8 cellular contexts compared by ENCODE assay signal in the genomic region with DNA sequence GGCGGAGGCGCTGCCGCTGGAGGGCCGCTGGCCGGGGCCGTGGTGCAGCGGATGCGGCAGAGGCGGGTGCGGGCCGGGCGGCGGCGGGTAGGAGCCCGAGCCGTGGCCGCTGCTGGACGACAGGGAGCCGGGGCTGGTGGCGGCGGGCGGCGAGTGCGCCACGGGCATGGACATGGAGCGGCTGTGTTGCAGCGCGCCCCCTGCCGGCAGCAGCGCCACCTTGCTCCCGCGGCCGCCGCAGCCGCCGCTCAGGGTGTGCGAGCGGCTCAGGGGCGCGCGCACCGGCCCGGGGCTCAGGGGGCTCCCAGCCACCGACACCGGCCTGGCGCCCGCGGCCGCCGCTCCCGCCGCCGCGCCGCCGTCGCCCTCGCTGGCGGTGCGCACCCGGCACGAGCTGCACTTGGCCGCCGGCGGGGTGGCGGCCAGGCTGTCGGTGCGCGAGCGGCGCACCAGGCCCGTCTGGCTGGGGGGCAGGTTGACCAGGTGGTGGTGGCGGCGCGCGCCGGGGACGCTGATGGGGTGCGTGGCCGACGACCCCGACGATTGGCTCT. TPM values are rescaled to one million over a fixed set of nuclear protein-coding genes. Genes with fewer than 3 reads are reported as not detected.
A peak's percentile ranks its signal among the peaks of the same experiment; 100 is the strongest.
DNase-seq lines count a peak whose midpoint lies in the region; ATAC-seq and TF ChIP-seq lines count a peak whose summit lies in the region.

No MANE protein-coding gene starts in this region.

- H3K4me1 ChIP-seq in NT2/D1 (ENCODE audit: insufficient read depth, insufficient read length) = peaks cover 3% of the 10 kb centered on the region
- peaks cover 9 to 22% of the 10 kb centered on the region in 2 donors for H3K4me1 ChIP-seq in naive thymus-derived CD4-positive, alpha-beta T cell (ENCODE audit: control insufficient read depth in 2 of 2, insufficient read depth in 2 of 2, low read length in 2 of 2)

- TF ChIP-seq CTCF in fibroblast of pulmonary artery (IDR thresholded peaks at IDR 0.05; ENCODE audit: low read length, missing control alignments) = no peak

- ATAC-seq in naive thymus-derived CD4-positive, alpha-beta T cell = peak; percentile 32
- ATAC-seq in GM19351 (IDR thresholded peaks at IDR 0.05; ENCODE audit: unreplicated experiment) = no peak

- H3K9ac ChIP-seq in NT2/D1 (ENCODE audit: insufficient read length, low read depth) = peak overlapping the region; percentile 85

- peak overlapping the region; percentile 68 for H3K4me3 ChIP-seq in NT2/D1 (ENCODE audit: insufficient read length, low read depth)
- peak overlapping the region; percentile 65 for H3K4me3 ChIP-seq in fibroblast of pulmonary artery (replicated peaks; ENCODE audit: low read depth, low read length)
- peak overlapping the region; percentile 54 for H3K4me3 ChIP-seq in naive thymus-derived CD4-positive, alpha-beta T cell (ENCODE audit: low read length)

- peaks cover 38% of the 10 kb centered on the region for H3K36me3 ChIP-seq in NT2/D1 (ENCODE audit: insufficient read depth, insufficient read length, low read length)
- peaks cover 0 to 11% (median 3%) of the 10 kb centered on the region in 3 experiments for H3K36me3 ChIP-seq in naive thymus-derived CD4-positive, alpha-beta T cell (ENCODE audit: control insufficient read depth in 2 of 3, insufficient read depth in 3 of 3, low read length in 3 of 3)

- H3K27me3 Mint-ChIP-seq in naive thymus-derived CD4-positive, alpha-beta T cell = peaks cover 0 to 20% (median 0%) of the 10 kb centered on the region in 5 donors

- peaks cover 0 to 4% (median 0%) of the 10 kb centered on the region in 5 donors for H3K36me3 Mint-ChIP-seq in naive thymus-derived CD4-positive, alpha-beta T cell

- peaks cover 23 to 40% (median 35%) of the 10 kb centered on the region in 7 donors for H3K4me1 Mint-ChIP-seq in naive thymus-derived CD4-positive, alpha-beta T cell

- peak overlapping the region in 5 of 9 donors; percentile 67 to 79 (median 69) for H3K27ac Mint-ChIP-seq in naive thymus-derived CD4-positive, alpha-beta T cell

- DNase-seq in SIG-M5 treated with dmso at 0.1 percent for 504 hours (lab: John Stamatoyannopoulos, UW; ENCODE audit: unreplicated experiment) = peak; percentile 52
- no peak for DNase-seq in SIG-M5 (lab: John Stamatoyannopoulos, UW)
- DNase-seq in NT2/D1 (ENCODE audit: low read depth, low spot score) = peak; percentile 49
- DNase-seq in activated effector memory CD4-positive, alpha-beta T cell treated with Interleukin-2 at 50 U/mL for 16 hours = peak; percentile 49
- peak; percentile 77 for DNase-seq in fibroblast of pulmonary artery (ENCODE audit: low read depth)
- peak; percentile 41 to 83 (median 71) for DNase-seq in naive thymus-derived CD4-positive, alpha-beta T cell
- DNase-seq in substantia nigra (lab: John Stamatoyannopoulos, UW) = peak in 43 of 49 donors; percentile 26 to 90 (median 67)

- POLR2A ChIA-PET in naive thymus-derived CD4-positive, alpha-beta T cell (lab: Charles Lee) = interaction anchor here (0.8 to 1.3 kb wide), 5 partner anchors 8 to 1567 kb away, joined by 3 to 4 read pairs (median 3); no protein-coding TSS in a partner anchor

- CTCF ChIA-PET in naive thymus-derived CD4-positive, alpha-beta T cell (lab: Charles Lee) = interaction anchor here (0.7 to 1.1 kb wide), 5 partner anchors 29 to 1539 kb away, joined by 3 to 4 read pairs (median 3); no protein-coding TSS in a partner anchor

- H3K9me3 Mint-ChIP-seq in naive thymus-derived CD4-positive, alpha-beta T cell = peaks cover 0 to 2% (median 0%) of the 10 kb centered on the region in 11 donors

- H3K27me3 ChIP-seq in NT2/D1 (ENCODE audit: insufficient read depth, insufficient read length) = peaks cover 6% of the 10 kb centered on the region
- H3K27me3 ChIP-seq in naive thymus-derived CD4-positive, alpha-beta T cell (ENCODE audit: control insufficient read depth in 2 of 2, insufficient read depth in 2 of 2, low read length in 2 of 2) = no peaks in the 10 kb centered on the region

- H3K27ac ChIP-seq in naive thymus-derived CD4-positive, alpha-beta T cell (ENCODE audit: low read depth, low read length) = peak overlapping the region; percentile 17
- H3K27ac ChIP-seq in substantia nigra (ENCODE audit: low read depth, low read length, poor library complexity, severe bottlenecking) = peak overlapping the region; percentile 72

- H3K9me3 ChIP-seq in NT2/D1 (ENCODE audit: insufficient read depth, low read length) = no peaks in the 10 kb centered on the region
- no peaks in the 10 kb centered on the region for H3K9me3 ChIP-seq in naive thymus-derived CD4-positive, alpha-beta T cell (ENCODE audit: control insufficient read depth in 2 of 3, low read length in 3 of 3)

- H3K4me3 Mint-ChIP-seq in naive thymus-derived CD4-positive, alpha-beta T cell = peak overlapping the region; percentile 53 to 83 (median 79)

- intact Hi-C loops in naive thymus-derived CD4-positive, alpha-beta T cell (cut with micrococcal nuclease) = loop anchor here (2.0 to 5.0 kb wide), 7 partner anchors 52 to 1517 kb away; a partner anchor contains a TSS

RNA-seq across cellular contexts. Expression of a gene that starts 1.7 kb away (rescaled TPM):
- total RNA-seq in naive thymus-derived CD4-positive, alpha-beta T cell = 10 to 100 TPM in 4 of 5 experiments, 1 to 10 TPM in 1; 3.8 to 94.9 (median 26.9) TPM
- 1 to 10 TPM; 2.7 to 2.9 TPM for polyA plus RNA-seq in naive thymus-derived CD4-positive, alpha-beta T cell
